24 cellular contexts compared by ENCODE assay signal in the genomic region with DNA sequence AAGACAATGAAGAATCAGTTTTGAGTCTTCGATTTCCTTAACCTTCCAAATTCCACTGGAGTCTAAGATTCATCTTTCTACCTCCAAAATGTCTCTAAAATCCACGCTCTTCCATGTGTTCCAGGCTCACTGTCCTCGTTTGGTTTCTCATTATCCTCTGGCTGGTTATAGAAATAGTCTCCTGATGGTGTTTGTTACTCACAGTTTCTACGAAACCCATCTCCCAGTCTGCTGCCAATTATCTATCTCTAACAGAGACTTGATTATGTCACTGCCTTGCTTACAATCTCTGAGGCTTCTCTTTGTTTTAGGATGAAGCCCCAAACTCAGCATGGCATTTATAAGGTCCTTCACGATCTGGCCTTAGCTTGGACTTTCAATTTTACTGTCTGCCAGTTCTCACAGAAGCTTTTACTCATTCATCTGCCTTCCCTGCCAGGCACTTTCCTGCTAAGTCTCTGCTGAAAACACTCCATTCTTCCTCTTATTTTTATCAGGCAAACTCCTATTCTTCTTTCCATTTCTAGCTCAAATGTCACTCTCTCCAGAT.
"Had no signal": no experiment of that assay in that cellular context is flagged by ENCODE, and none has a peak within 500 bp of the region (broad histone marks: within the 10 kb centered on the region; RNA-seq: fewer than 3 reads in every experiment).

No MANE protein-coding gene starts in this region.

- H3K9me3 ChIP-seq: SK-N-SH had no signal

- H3K4me1 Mint-ChIP-seq: activated CD4-positive, alpha-beta memory T cell treated with anti-CD3 and anti-CD28 coated beads, Interleukin-2, amount 10 ng/mL, durations not matched to agents 7 days and 5 days; activated CD4-positive, alpha-beta T cell treated with anti-CD3 and anti-CD28 coated beads for 36 hours; activated naive CD8-positive, alpha-beta T cell treated with anti-CD3 and anti-CD28 coated beads, Interleukin-2, amount 10 ng/mL, durations not matched to agents 7 days and 5 days had no signal

- H3K27ac ChIP-seq: VCaP had no signal

- H3K9me3 Mint-ChIP-seq: activated CD4-positive, alpha-beta memory T cell treated with anti-CD3 and anti-CD28 coated beads, Interleukin-2, amount 10 ng/mL, durations not matched to agents 7 days and 5 days; activated naive CD8-positive, alpha-beta T cell treated with anti-CD3 and anti-CD28 coated beads, Interleukin-2, amount 10 ng/mL, durations not matched to agents 7 days and 5 days; activated T-cell treated with anti-CD3 and anti-CD28 coated beads, Interleukin-2, amount 50 U/mL, for 72 hours; activated T-helper 2 cell treated with anti-CD3 and anti-CD28 coated beads, Interferon-gamma antibody, Interleukin-2, Interleukin-4, amounts not matched to agents 10 μg/mL and 5 μg/mL and 100 μg/mL, durations not matched to agents 14 hours and 24 hours and 36 hours had no signal

- H3K27me3 Mint-ChIP-seq: activated CD4-positive, alpha-beta memory T cell treated with anti-CD3 and anti-CD28 coated beads, Interleukin-2, amount 10 ng/mL, durations not matched to agents 7 days and 5 days; activated naive CD8-positive, alpha-beta T cell treated with anti-CD3 and anti-CD28 coated beads, Interleukin-2, amount 10 ng/mL, durations not matched to agents 7 days and 5 days had no signal

- H3K4me3 Mint-ChIP-seq: activated CD4-positive, alpha-beta memory T cell treated with anti-CD3 and anti-CD28 coated beads, Interleukin-2, amount 10 ng/mL, durations not matched to agents 7 days and 5 days; activated CD4-positive, alpha-beta T cell treated with anti-CD3 and anti-CD28 coated beads for 36 hours; activated naive CD8-positive, alpha-beta T cell treated with anti-CD3 and anti-CD28 coated beads, Interleukin-2, amount 10 ng/mL, durations not matched to agents 7 days and 5 days; activated T-cell treated with anti-CD3 and anti-CD28 coated beads, Interleukin-2, amount 50 U/mL, for 72 hours had no signal

- DNase-seq: activated CD4-positive, alpha-beta memory T cell treated with anti-CD3 and anti-CD28 coated beads, Interleukin-2, amount 10 ng/mL, durations not matched to agents 7 days and 5 days; activated CD4-positive, alpha-beta T cell treated with anti-CD3 and anti-CD28 coated beads for 36 hours; activated CD4-positive, alpha-beta T cell treated with anti-CD3 and anti-CD28 coated beads, Interleukin-2, amount 50 U/mL, for 1 hour; activated CD4-positive, CD25-positive, alpha-beta regulatory T cell; activated gamma-delta T cell treated with Interleukin-2 at 50 U/mL for 16 hours; activated naive CD4-positive, alpha-beta T cell treated with anti-CD3 and anti-CD28 coated beads, Interleukin-2, amount 50 U/mL, for 16 hours; activated naive CD8-positive, alpha-beta T cell treated with anti-CD3 and anti-CD28 coated beads, Interleukin-2, amount 10 ng/mL, durations not matched to agents 7 days and 5 days; activated T-cell treated with anti-CD3 and anti-CD28 coated beads, Interleukin-2, amount 50 U/mL, for 72 hours; aorta; Kasumi-1; KBM-7; NCI-H1105 treated with DMSO at 0.1 percent for 48 hours; NCI-H1436 treated with DMSO at 0.1 percent for 48 hours; NCI-H187; NCI-H2081; NCI-H510A treated with DMSO at 0.1 percent for 48 hours; NCI-H69; NK-92 treated with Interleukin-12 subunit alpha and Interleukin-12 subunit beta, amount 100 ng/mL, for 24 hours; OCI-M1; RPMI8226; SK-N-SH; T-helper 1 cell had no signal

- H3K36me3 Mint-ChIP-seq: activated naive CD8-positive, alpha-beta T cell treated with anti-CD3 and anti-CD28 coated beads, Interleukin-2, amount 10 ng/mL, durations not matched to agents 7 days and 5 days had no signal

- H3K27ac Mint-ChIP-seq: activated CD4-positive, alpha-beta memory T cell treated with anti-CD3 and anti-CD28 coated beads, Interleukin-2, amount 10 ng/mL, durations not matched to agents 7 days and 5 days; activated CD4-positive, alpha-beta T cell treated with anti-CD3 and anti-CD28 coated beads for 36 hours; activated naive CD8-positive, alpha-beta T cell treated with anti-CD3 and anti-CD28 coated beads, Interleukin-2, amount 10 ng/mL, durations not matched to agents 7 days and 5 days; activated T-cell treated with anti-CD3 and anti-CD28 coated beads, Interleukin-2, amount 50 U/mL, for 72 hours; activated T-helper 2 cell treated with anti-CD3 and anti-CD28 coated beads, Interferon-gamma antibody, Interleukin-2, Interleukin-4, amounts not matched to agents 10 μg/mL and 5 μg/mL and 100 μg/mL, durations not matched to agents 14 hours and 24 hours and 36 hours had no signal
